Comparison of ENCODE assay signal across 9 cellular contexts in genomic region chr4:155667538-155668511, GRCh38. TPM values are rescaled to one million over a fixed set of nuclear protein-coding genes. Genes with fewer than 3 reads are reported as not detected.
DNase-seq lines count a peak whose midpoint lies in the region; ATAC-seq and TF ChIP-seq lines count a peak whose summit lies in the region.
"Had no signal": no experiment of that assay in that cellular context is flagged by ENCODE, and none has a peak within 500 bp of the region (broad histone marks: within the 10 kb centered on the region; RNA-seq: fewer than 3 reads in every experiment).

No MANE protein-coding gene starts in this region.

- H3K27ac Mint-ChIP-seq in stimulated activated naive CD8-positive, alpha-beta T cell treated with anti-CD3 and anti-CD28 coated beads, Interleukin-15, amount 100 ng/mL, for 72 hours: peak overlapping the region in 1 of 2 donors; percentile 40

- H3K4me1 Mint-ChIP-seq in stimulated activated naive CD8-positive, alpha-beta T cell treated with anti-CD3 and anti-CD28 coated beads, Interleukin-15, amount 100 ng/mL, for 72 hours: peaks cover 9% of the 10 kb centered on the region

- H3K36me3 ChIP-seq in BLaER1 treated with 17β-estradiol and CSF1 and Interleukin-3, amounts not matched to agents 10 nM and 100 nM: no peaks in the 10 kb centered on the region
- H3K36me3 ChIP-seq in left lung: no peaks in the 10 kb centered on the region

- H3K4me2 ChIP-seq in BLaER1 treated with 17β-estradiol and CSF1 and Interleukin-3, amounts not matched to agents 10 nM and 100 nM: peak overlapping the region; percentile 83 to 100 (median 98)

- H3K27me3 ChIP-seq in BLaER1 treated with 17β-estradiol and CSF1 and Interleukin-3, amounts not matched to agents 10 nM and 100 nM: peaks cover 39 to 64% (median 54%) of the 10 kb centered on the region in 11 experiments
- peaks cover 0 to 32% of the 10 kb centered on the region in 2 donors for H3K27me3 ChIP-seq in left lung

- intact Hi-C loops in left lung (cut with DNase I): no loop called here

- H3K27me3 Mint-ChIP-seq in stimulated activated naive CD8-positive, alpha-beta T cell treated with anti-CD3 and anti-CD28 coated beads, Interleukin-15, amount 100 ng/mL, for 72 hours: peaks cover 80% of the 10 kb centered on the region

- H4K20me1 ChIP-seq in BLaER1 treated with 17β-estradiol and CSF1 and Interleukin-3, amounts not matched to agents 10 nM and 100 nM: no peaks in the 10 kb centered on the region; a peak in 1 of 22 replicates

- H3K4me3 ChIP-seq in BLaER1 treated with 17β-estradiol and CSF1 and Interleukin-3, amounts not matched to agents 10 nM and 100 nM: peak overlapping the region; percentile 59 to 77 (median 70)
- H3K4me3 ChIP-seq in left lung: peak overlapping the region; percentile 55 to 66

- H3K4me1 ChIP-seq in BLaER1 treated with 17β-estradiol and CSF1 and Interleukin-3, amounts not matched to agents 10 nM and 100 nM: peaks cover 4 to 27% (median 18%) of the 10 kb centered on the region in 10 experiments; a peak in 13 of 20 replicates
- H3K4me1 ChIP-seq in left lung: peaks cover 3 to 29% of the 10 kb centered on the region in 2 donors

- no peaks in the 10 kb centered on the region for H3K9me3 ChIP-seq in BLaER1 treated with 17β-estradiol and CSF1 and Interleukin-3, amounts not matched to agents 10 nM and 100 nM (replicated peaks in 1 of 11)
- no peaks in the 10 kb centered on the region for H3K9me3 ChIP-seq in left lung

- peak overlapping the region; percentile 51 to 81 (median 76); a peak in 21 of 22 replicates for H3K9ac ChIP-seq in BLaER1 treated with 17β-estradiol and CSF1 and Interleukin-3, amounts not matched to agents 10 nM and 100 nM

- H3K27ac ChIP-seq in BLaER1 treated with 17β-estradiol and CSF1 and Interleukin-3, amounts not matched to agents 10 nM and 100 nM: peak overlapping the region in 9 of 11 experiments; percentile 50 to 81 (median 70); a peak in 18 of 22 replicates
- peak overlapping the region; percentile 85 to 95 for H3K27ac ChIP-seq in left lung

- H3K9me3 Mint-ChIP-seq in stimulated activated naive CD8-positive, alpha-beta T cell treated with anti-CD3 and anti-CD28 coated beads, Interleukin-15, amount 100 ng/mL, for 72 hours: no peaks in the 10 kb centered on the region

- TF ChIP-seq CTCF in left lung (IDR thresholded peaks at IDR 0.05): no peak

- peak overlapping the region; percentile 82 to 89 for H3K4me3 Mint-ChIP-seq in stimulated activated naive CD8-positive, alpha-beta T cell treated with anti-CD3 and anti-CD28 coated beads, Interleukin-15, amount 100 ng/mL, for 72 hours

- ATAC-seq in GM18909 (IDR thresholded peaks at IDR 0.05; ENCODE audit: poor library complexity, unreplicated experiment): peak; percentile 59
- ATAC-seq in HG03103 (IDR thresholded peaks at IDR 0.05; ENCODE audit: low read depth, unreplicated experiment): peak; percentile 40
- peak; percentile 64 for ATAC-seq in left lung
- peak; percentile 74 for ATAC-seq in stimulated activated naive CD8-positive, alpha-beta T cell treated with anti-CD3 and anti-CD28 coated beads, Interleukin-15, amount 100 ng/mL, for 72 hours

- peak; percentile 33 for DNase-seq in RPMI8226
- DNase-seq in dermis blood vessel endothelial cell: peak; percentile 5
- peak; percentile 56 to 86 for DNase-seq in left lung
- peak; percentile 11 to 36 for DNase-seq in stimulated activated naive CD8-positive, alpha-beta T cell treated with anti-CD3 and anti-CD28 coated beads, Interleukin-15, amount 100 ng/mL, for 72 hours
- DNase-seq in dedifferentiated amniotic fluid mesenchymal stem cell (ENCODE audit: extremely low spot score): no peak

RNA-seq across cellular contexts. Expression of gene GUCY1A1, which starts 1.2 kb away (rescaled TPM):
- total RNA-seq in dermis blood vessel endothelial cell (41.7 and 50.4 TPM in 2 replicates), left lung (10 to 100 TPM; 78.0 to 92.7 TPM)
- total RNA-seq: T-helper 2 cell treated with Interferon-gamma antibody and Interleukin-4, amounts not matched to agents 100 ng/mL and 5 ng/mL, for 36 hours had no signal
